Comparison of ENCODE assay signal across 26 cellular contexts in genomic region chr2:172949522-172949921, GRCh38.
"Had no signal": no experiment of that assay in that cellular context is flagged by ENCODE, and none has a peak within 500 bp of the region (broad histone marks: within the 10 kb centered on the region; RNA-seq: fewer than 3 reads in every experiment).

No MANE protein-coding gene starts in this region.

- ATAC-seq: naive thymus-derived CD8-positive, alpha-beta T cell; natural killer cell treated with Interleukin-12 subunit alpha and Interleukin-12 subunit beta and Interleukin-15 and Interleukin-18, amount 100 ng/mL, for 72 hours; psoas muscle; right cardiac atrium; sciatic nerve; stimulated activated effector memory CD8-positive, alpha-beta T cell treated with anti-CD3 and anti-CD28 coated beads, Interleukin-12 subunit alpha, Interleukin-12 subunit beta, amount 100 ng/mL, for 72 hours; stimulated activated naive B cell treated with anti-CD40 and anti-IgM and Interleukin-4, amounts not matched to agents 10 μg/mL and 1 μg/mL and 100 μg/mL, for 72 hours had no signal

- H3K9ac ChIP-seq: parathyroid adenoma had no signal

- H3K27ac ChIP-seq: neutrophil, parathyroid adenoma, psoas muscle, skin epidermis, stomach, thoracic aorta, thyroid gland, tibial nerve, upper lobe of left lung, vagina had no signal

- DNase-seq: naive thymus-derived CD8-positive, alpha-beta T cell; nephron progenitor cell; nucleus accumbens; posterior cingulate gyrus; psoas muscle; right cardiac atrium; stimulated activated CD4-positive, alpha-beta T cell treated with anti-CD3 and anti-CD28 coated beads, Interleukin-15, amount 100 ng/mL, for 24 hours; stimulated activated CD4-positive, alpha-beta T cell treated with anti-CD3 and anti-CD28 coated beads, Interleukin-2, amount 100 ng/mL, for 24 hours; stimulated activated CD4-positive, alpha-beta T cell treated with anti-CD3 and anti-CD28 coated beads, Interleukin-2, amount 100 ng/mL, for 48 hours; stimulated activated CD4-positive, alpha-beta T cell treated with anti-CD3 and anti-CD28 coated beads, Interleukin-4, amount 100 ng/mL, for 24 hours; stimulated activated naive B cell treated with anti-CD40 and anti-IgM and Interleukin-4, amounts not matched to agents 10 μg/mL and 1 μg/mL and 100 μg/mL, for 72 hours; stimulated activated naive CD4-positive, alpha-beta T cell treated with Interleukin-2 at 50 U/mL for 16 hours; stomach; thyroid gland; trophoblast cell had no signal

- H3K79me2 ChIP-seq: parathyroid adenoma had no signal

- H3K4me3 ChIP-seq: psoas muscle, skin epidermis, stomach, thoracic aorta, thyroid gland, tibial nerve, upper lobe of left lung, vagina had no signal

- FAIRE-seq: urothelium cell line had no signal

- H2AFZ ChIP-seq: parathyroid adenoma had no signal

- H3K4me1 ChIP-seq: psoas muscle, stomach, tibial nerve, vagina had no signal

- H3K36me3 ChIP-seq: neutrophil, stomach, thoracic aorta, thyroid gland, tibial nerve, upper lobe of left lung, vagina had no signal

- H3K9me3 ChIP-seq: neutrophil, psoas muscle, stomach, thoracic aorta, thyroid gland, tibial nerve, upper lobe of left lung, vagina had no signal

- H3K27me3 ChIP-seq: neutrophil, stomach, thyroid gland, upper lobe of left lung, vagina had no signal
